13 cellular contexts compared by ENCODE assay signal in genomic region chr9:38707885-38708640, GRCh38. TPM values are rescaled to one million over a fixed set of nuclear protein-coding genes. Genes with fewer than 3 reads are reported as not detected.
DNase-seq lines count a peak whose midpoint lies in the region; ATAC-seq and TF ChIP-seq lines count a peak whose summit lies in the region.
"Had no signal": no experiment of that assay in that cellular context is flagged by ENCODE, and none has a peak within 500 bp of the region (broad histone marks: within the 10 kb centered on the region; RNA-seq: fewer than 3 reads in every experiment).

No MANE protein-coding gene starts in this region.

- ATAC-seq in upper lobe of right lung (peak; percentile 31), gastrocnemius medialis (no peak)
- no peak for ATAC-seq in activated T-cell treated with anti-CD3 and anti-CD28 coated beads, Interleukin-2, amount 50 U/mL, for 72 hours (replicated peaks in 1 of 2)
- ATAC-seq: activated CD4-positive, alpha-beta T cell treated with anti-CD3 and anti-CD28 coated beads for 36 hours had no signal

- H3K4me3 ChIP-seq in NB4 (ENCODE audit: low read depth, low read length) (no peak overlapping the region), upper lobe of right lung (no peak overlapping the region), gastrocnemius medialis (no peak overlapping the region)
- H3K4me3 ChIP-seq in CD4-positive, alpha-beta memory T cell (ENCODE audit: low read length in 2 of 2) = no peak overlapping the region
- H3K4me3 ChIP-seq: colonic mucosa had no signal

- peak; percentile 44 for TF ChIP-seq CTCF in NB4 (IDR thresholded peaks at IDR 0.05; ENCODE audit: low read depth, low read length)
- peak; percentile 18 for TF ChIP-seq CTCF in upper lobe of right lung (IDR thresholded peaks at IDR 0.05)
- TF ChIP-seq CTCF in gastrocnemius medialis (IDR thresholded peaks at IDR 0.05 in 4 of 5, conservative IDR thresholded peaks at IDR 0.05 in 1 of 5) = no peak

- H3K36me3 Mint-ChIP-seq in CD4-positive, alpha-beta memory T cell = no peaks in the 10 kb centered on the region
- H3K36me3 Mint-ChIP-seq in activated T-cell treated with anti-CD3 and anti-CD28 coated beads, Interleukin-2, amount 50 U/mL, for 72 hours (ENCODE audit: insufficient read depth in 2 of 2) = no peaks in the 10 kb centered on the region

- H3K4me1 Mint-ChIP-seq in CD4-positive, alpha-beta memory T cell = no peaks in the 10 kb centered on the region
- H3K4me1 Mint-ChIP-seq in activated T-cell treated with anti-CD3 and anti-CD28 coated beads, Interleukin-2, amount 50 U/mL, for 72 hours (ENCODE audit: low read depth) = no peaks in the 10 kb centered on the region
- H3K4me1 Mint-ChIP-seq: activated CD4-positive, alpha-beta T cell treated with anti-CD3 and anti-CD28 coated beads for 36 hours had no signal

- intact Hi-C loops in upper lobe of right lung (cut with DNase I) = no loop called here
- intact Hi-C loops in CD4-positive, alpha-beta memory T cell (cut with micrococcal nuclease) = no loop called here
- intact Hi-C loops in gastrocnemius medialis (cut with DNase I; ENCODE audit: low total_unique reads) = no loop called here

- H3K27me3 ChIP-seq in upper lobe of right lung = peaks cover 7% of the 10 kb centered on the region
- H3K27me3 ChIP-seq in CD4-positive, alpha-beta memory T cell (ENCODE audit: insufficient read depth, low read length) = no peaks in the 10 kb centered on the region
- no peaks in the 10 kb centered on the region for H3K27me3 ChIP-seq in gastrocnemius medialis
- H3K27me3 ChIP-seq: colonic mucosa had no signal

- POLR2A ChIA-PET in CD4-positive, alpha-beta memory T cell (lab: Charles Lee; ENCODE audit: partially characterized antibody) = no interaction called here

- H3K27ac Mint-ChIP-seq in CD4-positive, alpha-beta memory T cell = no peak overlapping the region
- H3K27ac Mint-ChIP-seq in activated T-cell treated with anti-CD3 and anti-CD28 coated beads, Interleukin-2, amount 50 U/mL, for 72 hours = no peak overlapping the region
- H3K27ac Mint-ChIP-seq: activated CD4-positive, alpha-beta T cell treated with anti-CD3 and anti-CD28 coated beads for 36 hours had no signal

- CTCF ChIA-PET in CD4-positive, alpha-beta memory T cell (lab: Charles Lee; ENCODE audit: partially characterized antibody) = interaction anchor here (0.8 to 1.0 kb wide), 2 partner anchors 10 to 88 kb away, joined by 3 read pairs; partner anchors contain the start of gene ANKRD18A

- H3K9me3 ChIP-seq in upper lobe of right lung = no peaks in the 10 kb centered on the region
- no peaks in the 10 kb centered on the region for H3K9me3 ChIP-seq in CD4-positive, alpha-beta memory T cell (ENCODE audit: control insufficient read depth in 1 of 2, low read length in 2 of 2)
- H3K9me3 ChIP-seq in gastrocnemius medialis = no peaks in the 10 kb centered on the region
- H3K9me3 ChIP-seq: colonic mucosa had no signal

- peaks cover 0 to 1% (median 0%) of the 10 kb centered on the region in 8 donors for H3K9me3 Mint-ChIP-seq in CD4-positive, alpha-beta memory T cell
- H3K9me3 Mint-ChIP-seq in activated T-cell treated with anti-CD3 and anti-CD28 coated beads, Interleukin-2, amount 50 U/mL, for 72 hours = no peaks in the 10 kb centered on the region

- H3K36me3 ChIP-seq in upper lobe of right lung (no peaks in the 10 kb centered on the region), gastrocnemius medialis (no peaks in the 10 kb centered on the region)
- H3K36me3 ChIP-seq in CD4-positive, alpha-beta memory T cell (ENCODE audit: insufficient read depth, low read length) = no peaks in the 10 kb centered on the region
- H3K36me3 ChIP-seq: colonic mucosa had no signal

- no peaks in the 10 kb centered on the region for H3K4me1 ChIP-seq in upper lobe of right lung
- H3K4me1 ChIP-seq in CD4-positive, alpha-beta memory T cell (ENCODE audit: insufficient read depth, low read length) = no peaks in the 10 kb centered on the region
- no peaks in the 10 kb centered on the region for H3K4me1 ChIP-seq in gastrocnemius medialis
- H3K4me1 ChIP-seq: colonic mucosa had no signal

- in situ Hi-C loops in gastrocnemius medialis (cut with MboI; ENCODE audit: low sequenced_read_pairs in 4 of 4) = no loop called here

- TF ChIP-seq POLR2A in NB4 (IDR thresholded peaks at IDR 0.05; ENCODE audit: extremely low read depth, insufficient read length) (no peak), gastrocnemius medialis (IDR thresholded peaks at IDR 0.05) (no peak)

- H3K27me3 Mint-ChIP-seq in CD4-positive, alpha-beta memory T cell = peaks cover 12 to 14% of the 10 kb centered on the region in 2 donors
- peaks cover 27% of the 10 kb centered on the region for H3K27me3 Mint-ChIP-seq in activated T-cell treated with anti-CD3 and anti-CD28 coated beads, Interleukin-2, amount 50 U/mL, for 72 hours (ENCODE audit: low read depth)

- H3K27ac ChIP-seq in upper lobe of right lung (no peak overlapping the region), gastrocnemius medialis (no peak overlapping the region)
- H3K27ac ChIP-seq in CD4-positive, alpha-beta memory T cell (ENCODE audit: low read depth, low read length) = no peak overlapping the region
- H3K27ac ChIP-seq: colonic mucosa had no signal

- peak; percentile 5 for DNase-seq in stimulated activated CD4-positive, alpha-beta T cell treated with anti-CD3 and anti-CD28 coated beads, Interleukin-15, amount 100 ng/mL, for 24 hours
- no peak for DNase-seq in stimulated activated CD4-positive, alpha-beta T cell treated with anti-CD3 and anti-CD28 coated beads, Interleukin-12 subunit alpha, Interleukin-12 subunit beta, amount 100 ng/mL, for 4 hours
- DNase-seq in NB4 (ENCODE audit: low read depth) (peak; percentile 34), dermis blood vessel endothelial cell (peak; percentile 10), upper lobe of right lung (no peak), gastrocnemius medialis (no peak)
- DNase-seq in CD4-positive, alpha-beta memory T cell = no peak
- DNase-seq in activated T-cell treated with anti-CD3 and anti-CD28 coated beads, Interleukin-2, amount 50 U/mL, for 72 hours = no peak
- DNase-seq: activated CD4-positive, alpha-beta T cell treated with anti-CD3 and anti-CD28 coated beads for 36 hours; colonic mucosa; DMS79; kidney glomerular epithelial cell; NCI-H1436 had no signal

- H3K4me3 Mint-ChIP-seq in CD4-positive, alpha-beta memory T cell = no peak overlapping the region
- no peak overlapping the region for H3K4me3 Mint-ChIP-seq in activated T-cell treated with anti-CD3 and anti-CD28 coated beads, Interleukin-2, amount 50 U/mL, for 72 hours
- H3K4me3 Mint-ChIP-seq: activated CD4-positive, alpha-beta T cell treated with anti-CD3 and anti-CD28 coated beads for 36 hours had no signal

RNA-seq across cellular contexts. Expression of gene FAM240B, which starts 11.9 kb away (rescaled TPM):
- total RNA-seq in dermis blood vessel endothelial cell (not detected in 2 replicates), upper lobe of right lung (not detected), gastrocnemius medialis (not detected)
- not detected for total RNA-seq in CD4-positive, alpha-beta memory T cell
- polyA plus RNA-seq in CD4-positive, alpha-beta memory T cell = not detected
- not detected for total RNA-seq in activated T-cell treated with anti-CD3 and anti-CD28 coated beads, Interleukin-2, amount 50 U/mL, for 72 hours
- total RNA-seq: activated CD4-positive, alpha-beta T cell treated with anti-CD3 and anti-CD28 coated beads for 36 hours; colonic mucosa had no signal

Comparison
In these comparisons a context has a peak if more than half of its experiments do, and no peak if none do; other contexts are left out.
1. DNase-seq: peak in stimulated activated CD4-positive, alpha-beta T cell treated with anti-CD3 and anti-CD28 coated beads, Interleukin-15, amount 100 ng/mL, for 24 hours (single experiment), NB4 (single experiment) and dermis blood vessel endothelial cell (single experiment); none in stimulated activated CD4-positive, alpha-beta T cell treated with anti-CD3 and anti-CD28 coated beads, Interleukin-12 subunit alpha, Interleukin-12 subunit beta, amount 100 ng/mL, for 4 hours (single experiment), upper lobe of right lung (single experiment), CD4-positive, alpha-beta memory T cell (0 of 5), gastrocnemius medialis (0 of 2) and activated T-cell treated with anti-CD3 and anti-CD28 coated beads, Interleukin-2, amount 50 U/mL, for 72 hours (0 of 2).
2. CTCF ChIP-seq: peak in NB4 (single experiment) and upper lobe of right lung (single experiment); none in gastrocnemius medialis (0 of 5).